ENCODE assay signal across 8 cellular contexts in genomic region chr16:89259901-89260300, GRCh38. TPM values are rescaled to one million over a fixed set of nuclear protein-coding genes. Genes with fewer than 3 reads are reported as not detected.
"Had no signal": no experiment of that assay in that cellular context is flagged by ENCODE, and none has a peak within 500 bp of the region (broad histone marks: within the 10 kb centered on the region; RNA-seq: fewer than 3 reads in every experiment).

No MANE protein-coding gene starts in this region.

RNA-seq across cellular contexts. Expression of gene SLC22A31, which starts 59.6 kb away (rescaled TPM):
- total RNA-seq: left ventricle myocardium inferior, left ventricle myocardium superior, lung microvascular endothelial cell, mononuclear cell, myocyte had no signal
- polyA plus RNA-seq: immature natural killer cell, keratinocyte, mammary epithelial cell had no signal
